10 cellular contexts compared by ENCODE assay signal in the genomic region with DNA sequence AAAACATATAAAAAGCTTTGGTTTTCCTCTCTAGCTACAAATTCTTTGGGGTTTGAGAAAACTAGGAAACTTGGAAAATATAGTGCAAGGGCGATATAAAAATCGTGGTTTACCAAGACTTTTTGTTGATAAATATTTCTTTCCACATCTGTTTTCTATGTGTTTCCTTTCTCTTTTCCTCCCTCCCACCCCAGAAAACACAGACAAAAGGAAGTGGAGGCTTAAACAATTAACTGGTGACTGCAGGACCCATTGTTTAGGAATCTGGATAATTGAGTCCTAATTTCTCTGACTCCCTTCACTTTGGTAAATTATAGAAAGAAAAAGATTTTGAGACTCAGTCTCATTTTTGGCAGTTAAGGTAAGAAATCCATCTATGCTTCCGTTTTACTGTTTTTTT.
DNase-seq lines count a peak whose midpoint lies in the region; ATAC-seq, FAIRE-seq and TF ChIP-seq lines count a peak whose summit lies in the region.
"Had no signal": no experiment of that assay in that cellular context is flagged by ENCODE, and none has a peak within 500 bp of the region (broad histone marks: within the 10 kb centered on the region; RNA-seq: fewer than 3 reads in every experiment).

No MANE protein-coding gene starts in this region.

- H3K36me3 ChIP-seq in mesodermal cell (ENCODE audit: control insufficient read depth, insufficient read depth, low read length) = no peaks in the 10 kb centered on the region

- no peak for TF ChIP-seq RAD21 in A549 (conservative IDR thresholded peaks at IDR 0.05 in 1 of 2, IDR thresholded peaks at IDR 0.05 in 1 of 2)

- no peaks in the 10 kb centered on the region for H3K27me3 Mint-ChIP-seq in activated naive CD8-positive, alpha-beta T cell treated with anti-CD3 and anti-CD28 coated beads, Interleukin-2, amount 50 U/mL, for 24 hours
- H3K27me3 Mint-ChIP-seq: activated B cell treated with CpG ODN at 0.5 μM for 24 hours; CD4-positive, CD25-positive, alpha-beta regulatory T cell had no signal

- DNase-seq in A549 (ENCODE audit: low read depth in 1 of 2, low spot score in 1 of 2) (no peak), HL-60 (ENCODE audit: low read depth in 1 of 2, low spot score in 1 of 2) (no peak), MV-4-11 (lab: John Stamatoyannopoulos, UW) (no peak), NCI-H446 (lab: John Stamatoyannopoulos, UW) (no peak)
- DNase-seq in activated naive CD8-positive, alpha-beta T cell treated with anti-CD3 and anti-CD28 coated beads, Interleukin-2, amount 50 U/mL, for 24 hours = no peak
- DNase-seq: activated B cell treated with CpG ODN at 0.5 μM for 24 hours had no signal

- no peak for TF ChIP-seq POLR2A in A549 (IDR thresholded peaks at IDR 0.05; ENCODE audit: low read length)

- H3K9me3 Mint-ChIP-seq in activated naive CD8-positive, alpha-beta T cell treated with anti-CD3 and anti-CD28 coated beads, Interleukin-2, amount 50 U/mL, for 24 hours = no peaks in the 10 kb centered on the region
- H3K9me3 Mint-ChIP-seq: activated B cell treated with CpG ODN at 0.5 μM for 24 hours had no signal

- H3K4me3 ChIP-seq in A549 (no peak overlapping the region), HL-60 (replicated peaks; ENCODE audit: insufficient read depth, low read length) (no peak overlapping the region), mesodermal cell (ENCODE audit: extremely low read depth, insufficient read depth, low read length, poor library complexity, severe bottlenecking) (no peak overlapping the region)

- POLR2A ChIA-PET in A549 (lab: Yijun Ruan, JAX) = no interaction called here

- H3K9me3 ChIP-seq in A549 = no peaks in the 10 kb centered on the region
- no peaks in the 10 kb centered on the region for H3K9me3 ChIP-seq in mesodermal cell (ENCODE audit: control insufficient read depth, low read length)

- 62% methylated on average over 3 of the region's 3 CpGs for WGBS in A549 (ENCODE audit: missing lambda C conversion rate)
- WGBS in mesodermal cell (ENCODE audit: insufficient coverage in 2 of 2), 2 experiments = no CpG with 5 or more reads among the region's 3 CpGs

- no peak overlapping the region for H3K4me3 Mint-ChIP-seq in activated naive CD8-positive, alpha-beta T cell treated with anti-CD3 and anti-CD28 coated beads, Interleukin-2, amount 50 U/mL, for 24 hours

- no peak for TF ChIP-seq CTCF in A549 (IDR thresholded peaks at IDR 0.05)
- no peak for TF ChIP-seq CTCF in HL-60 (IDR thresholded peaks at IDR 0.05; ENCODE audit: insufficient read depth, low read length)

- no peak for FAIRE-seq in A549 (lab: Jason Lieb, UNC)

- H3K4me1 Mint-ChIP-seq in activated naive CD8-positive, alpha-beta T cell treated with anti-CD3 and anti-CD28 coated beads, Interleukin-2, amount 50 U/mL, for 24 hours = peaks cover 41% of the 10 kb centered on the region

- peak overlapping the region; percentile 56 for H3K4me2 ChIP-seq in A549

- no peaks in the 10 kb centered on the region for H3K27me3 ChIP-seq in HL-60 (ENCODE audit: insufficient read depth, poor library complexity, severe bottlenecking)

- CTCF ChIA-PET in A549 (lab: Yijun Ruan, JAX) = no interaction called here

- H3K27ac Mint-ChIP-seq in activated naive CD8-positive, alpha-beta T cell treated with anti-CD3 and anti-CD28 coated beads, Interleukin-2, amount 50 U/mL, for 24 hours = peak overlapping the region; percentile 79
- H3K27ac Mint-ChIP-seq: CD4-positive, CD25-positive, alpha-beta regulatory T cell had no signal

- H3K36me3 Mint-ChIP-seq in activated naive CD8-positive, alpha-beta T cell treated with anti-CD3 and anti-CD28 coated beads, Interleukin-2, amount 50 U/mL, for 24 hours (ENCODE audit: low read depth) = no peaks in the 10 kb centered on the region
- H3K36me3 Mint-ChIP-seq: CD4-positive, CD25-positive, alpha-beta regulatory T cell had no signal

- TF ChIP-seq EP300 in A549 (IDR thresholded peaks at IDR 0.05) = no peak

- H3K27ac ChIP-seq in A549 = peak overlapping the region; percentile 48 to 63; a peak in 4 of 6 replicates
- peak overlapping the region; percentile 60 for H3K27ac ChIP-seq in HL-60 (replicated peaks)
- H3K27ac ChIP-seq in mesodermal cell (ENCODE audit: low read depth, low read length, severe bottlenecking) = peak overlapping the region; percentile 74

- H3K4me1 ChIP-seq in A549 (peaks cover 28% of the 10 kb centered on the region), mesodermal cell (ENCODE audit: control insufficient read depth, insufficient read depth, low read length, poor library complexity, severe bottlenecking) (peaks cover 37% of the 10 kb centered on the region)

- ATAC-seq in A549 (no peak), HG03175 (IDR thresholded peaks at IDR 0.05; ENCODE audit: unreplicated experiment) (no peak), GM18520 (IDR thresholded peaks at IDR 0.05; ENCODE audit: unreplicated experiment) (no peak)
- ATAC-seq in activated naive CD8-positive, alpha-beta T cell treated with anti-CD3 and anti-CD28 coated beads, Interleukin-2, amount 50 U/mL, for 24 hours = no peak

TF ChIP-seq in A549, 52 proteins besides CTCF, POLR2A, EP300 and RAD21:
- TF ChIP-seq CHD4 (IDR thresholded peaks at IDR 0.05; ENCODE audit: borderline replicate concordance) (no peak), RNF2 (IDR thresholded peaks at IDR 0.05; ENCODE audit: borderline replicate concordance, low read depth) (no peak), CBX8 (IDR thresholded peaks at IDR 0.05) (no peak), NFE2L2 (conservative IDR thresholded peaks at IDR 0.05; ENCODE audit: low read length) (no peak), SMC3 (IDR thresholded peaks at IDR 0.05) (no peak), CBX2 (IDR thresholded peaks at IDR 0.05; ENCODE audit: borderline replicate concordance, low read depth) (no peak), RCOR1 (IDR thresholded peaks at IDR 0.05; ENCODE audit: low read depth, low read length) (no peak), CEBPB (IDR thresholded peaks at IDR 0.05) (no peak)
